Comparison of ENCODE assay signal across 18 cellular contexts in genomic region chr1:44890007-44890406, GRCh38.
"Had no signal": no experiment of that assay in that cellular context is flagged by ENCODE, and none has a peak within 500 bp of the region (broad histone marks: within the 10 kb centered on the region; RNA-seq: fewer than 3 reads in every experiment).

No MANE protein-coding gene starts in this region.

- H3K27ac Mint-ChIP-seq: activated CD4-positive, alpha-beta T cell treated with anti-CD3 and anti-CD28 coated beads, Interleukin-2, amount 10 ng/mL, durations not matched to agents 7 days and 5 days; activated naive CD4-positive, alpha-beta T cell treated with anti-CD3 and anti-CD28 coated beads for 36 hours; activated T-helper 17 cell treated with anti-CD3 and anti-CD28 coated beads, Interleukin-2, amount 50 U/mL, for 72 hours; natural killer cell; stimulated activated memory B cell treated with anti-CD40 and anti-IgM and Interleukin-4, amounts not matched to agents 10 μg/mL and 1 μg/mL and 100 μg/mL, for 72 hours; WTC11 had no signal

- H3K36me3 ChIP-seq: prostate gland had no signal

- DNase-seq: activated CD4-positive, alpha-beta T cell treated with anti-CD3 and anti-CD28 coated beads, Interleukin-2, amount 10 ng/mL, durations not matched to agents 7 days and 5 days; activated CD8-positive, alpha-beta memory T cell treated with anti-CD3 and anti-CD28 coated beads for 24 hours; activated naive CD4-positive, alpha-beta T cell treated with anti-CD3 and anti-CD28 coated beads for 36 hours; cortex of kidney; effector memory CD4-positive, alpha-beta T cell; hypothalamus; mucosa of descending colon; natural killer cell; spleen; stimulated activated CD4-positive, alpha-beta T cell treated with anti-CD3 and anti-CD28 coated beads, Interleukin-1b, Interleukin-23, amount 100 ng/mL, for 48 hours; T-helper 1 cell; transverse colon had no signal

- H3K4me3 Mint-ChIP-seq: activated CD4-positive, alpha-beta T cell treated with anti-CD3 and anti-CD28 coated beads, Interleukin-2, amount 10 ng/mL, durations not matched to agents 7 days and 5 days; activated naive CD4-positive, alpha-beta T cell treated with anti-CD3 and anti-CD28 coated beads for 36 hours; activated T-helper 17 cell treated with anti-CD3 and anti-CD28 coated beads, Interleukin-2, amount 50 U/mL, for 72 hours; central memory CD8-positive, alpha-beta T cell; natural killer cell; stimulated activated memory B cell treated with anti-CD40 and anti-IgM and Interleukin-4, amounts not matched to agents 10 μg/mL and 1 μg/mL and 100 μg/mL, for 72 hours; WTC11 had no signal

- H3K4me1 ChIP-seq: prostate gland, transverse colon had no signal

- H3K4me1 Mint-ChIP-seq: activated CD4-positive, alpha-beta T cell treated with anti-CD3 and anti-CD28 coated beads, Interleukin-2, amount 10 ng/mL, durations not matched to agents 7 days and 5 days; activated T-helper 17 cell treated with anti-CD3 and anti-CD28 coated beads, Interleukin-2, amount 50 U/mL, for 72 hours; central memory CD8-positive, alpha-beta T cell; natural killer cell; stimulated activated memory B cell treated with anti-CD40 and anti-IgM and Interleukin-4, amounts not matched to agents 10 μg/mL and 1 μg/mL and 100 μg/mL, for 72 hours had no signal

- H3K9me3 ChIP-seq: prostate gland had no signal

- H3K27me3 Mint-ChIP-seq: activated CD4-positive, alpha-beta T cell treated with anti-CD3 and anti-CD28 coated beads, Interleukin-2, amount 10 ng/mL, durations not matched to agents 7 days and 5 days; activated T-helper 17 cell treated with anti-CD3 and anti-CD28 coated beads, Interleukin-2, amount 50 U/mL, for 72 hours; central memory CD8-positive, alpha-beta T cell; stimulated activated memory B cell treated with anti-CD40 and anti-IgM and Interleukin-4, amounts not matched to agents 10 μg/mL and 1 μg/mL and 100 μg/mL, for 72 hours had no signal

- H3K4me3 ChIP-seq: mucosa of descending colon, prostate gland, spleen, transverse colon had no signal

- H3K27ac ChIP-seq: prostate gland, transverse colon had no signal

- H3K27me3 ChIP-seq: spleen, transverse colon had no signal

- ATAC-seq: activated T-helper 17 cell treated with anti-CD3 and anti-CD28 coated beads, Interleukin-2, amount 50 U/mL, for 72 hours; mucosa of descending colon; natural killer cell; sciatic nerve; stimulated activated memory B cell treated with anti-CD40 and anti-IgM and Interleukin-4, amounts not matched to agents 10 μg/mL and 1 μg/mL and 100 μg/mL, for 72 hours; WTC11 had no signal
